Comparison of ENCODE assay signal across 26 cellular contexts in the genomic region with DNA sequence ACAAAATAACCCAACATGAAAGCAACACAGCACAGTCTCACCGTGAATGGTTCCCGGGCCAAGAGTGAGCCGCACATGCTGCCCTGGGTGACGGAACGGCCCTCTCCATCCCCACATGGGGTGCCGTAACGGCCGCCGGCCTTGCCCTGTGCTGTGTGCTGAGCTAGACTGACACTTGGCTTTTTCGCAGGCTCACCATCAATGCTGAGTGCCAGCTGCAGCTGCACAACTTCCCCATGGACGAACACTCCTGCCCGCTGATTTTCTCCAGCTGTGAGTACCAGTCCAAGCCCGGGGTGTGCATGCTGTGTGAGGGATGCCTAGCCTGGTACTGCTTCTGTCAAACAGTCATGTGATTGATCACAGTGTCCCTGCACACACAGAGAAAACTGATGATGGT.
DNase-seq lines count a peak whose midpoint lies in the region; ATAC-seq and TF ChIP-seq lines count a peak whose summit lies in the region.
"Had no signal": no experiment of that assay in that cellular context is flagged by ENCODE, and none has a peak within 500 bp of the region (broad histone marks: within the 10 kb centered on the region; RNA-seq: fewer than 3 reads in every experiment).

No MANE protein-coding gene starts in this region.

- H3K9me2 ChIP-seq in GM23338 (ENCODE audit: insufficient read depth), result no peaks in the 10 kb centered on the region; the same call in 1 of the 2 replicates

- intact Hi-C loops in posterior cingulate gyrus (cut with DNase I) (no loop called here), posterior vena cava (cut with DNase I) (no loop called here)

- H4K20me1 ChIP-seq in GM23338 (replicated peaks; ENCODE audit: insufficient read depth), result no peaks in the 10 kb centered on the region

- H3K79me2 ChIP-seq in GM23338 (replicated peaks; ENCODE audit: insufficient read depth), result no peaks in the 10 kb centered on the region

- no peak overlapping the region for H4K8ac ChIP-seq in mesenchymal stem cell (ENCODE audit: low read length)

- H4K91ac ChIP-seq in mesenchymal stem cell (ENCODE audit: low read length), result no peak overlapping the region

- H3K4me3 ChIP-seq in GM23338, result no peak overlapping the region
- H3K4me3 ChIP-seq in mesenchymal stem cell (ENCODE audit: insufficient read depth in 1 of 2, low read depth in 1 of 2, low read length in 2 of 2), result no peak overlapping the region
- H3K4me3 ChIP-seq in coronary artery, result no peak overlapping the region
- H3K4me3 ChIP-seq: heart right ventricle, pancreas, tibial artery had no signal

- H3K27ac ChIP-seq in GM23338 (ENCODE audit: low read depth), result no peak overlapping the region
- no peak overlapping the region for H3K27ac ChIP-seq in mesenchymal stem cell (ENCODE audit: low read length, poor library complexity, severe bottlenecking)
- H3K27ac ChIP-seq in coronary artery, result no peak overlapping the region
- H3K27ac ChIP-seq: epithelial cell of prostate, heart right ventricle, pancreas, tibial artery had no signal

- no peak overlapping the region for H3K27ac Mint-ChIP-seq in GM23338
- H3K27ac Mint-ChIP-seq: activated naive CD8-positive, alpha-beta T cell; activated T-helper 17 cell treated with anti-CD3 and anti-CD28 coated beads, Interleukin-2, amount 50 U/mL, for 72 hours; immature natural killer cell; naive thymus-derived CD8-positive, alpha-beta T cell; WTC11 had no signal

- WGBS in mesenchymal stem cell, result 83% methylated on average over 13 of the region's 13 CpGs

- no peak overlapping the region for H2BK5ac ChIP-seq in mesenchymal stem cell (ENCODE audit: low read depth, low read length, poor library complexity, severe bottlenecking)

- H3K14ac ChIP-seq in mesenchymal stem cell (ENCODE audit: low read length in 2 of 2), result no peak overlapping the region

- H2BK120ac ChIP-seq in mesenchymal stem cell (ENCODE audit: low read depth, low read length), result no peak overlapping the region

- DNase-seq in GM23338 (ENCODE audit: low spot score) (no peak), NCI-H774 (lab: John Stamatoyannopoulos, UW) (peak; percentile 24), globus pallidus (ENCODE audit: low spot score) (peak; percentile 71), posterior cingulate gyrus (peak in 9 of 10 donors; percentile 20 to 93 (median 33)), DMS153 (lab: John Stamatoyannopoulos, UW) (no peak), mesenchymal stem cell (no peak), posterior vena cava (ENCODE audit: low spot score) (no peak), coronary artery (ENCODE audit: low spot score) (no peak)
- DNase-seq: activated CD4-positive, alpha-beta T cell treated with anti-CD3 and anti-CD28 coated beads, Interleukin-2, amount 50 U/mL, for 48 hours; activated CD8-positive, alpha-beta memory T cell treated with anti-CD3 and anti-CD28 coated beads, Interleukin-2, amount 50 U/mL, for 4 hours; cerebellar nuclear complex; heart right ventricle; immature natural killer cell; naive thymus-derived CD8-positive, alpha-beta T cell; NCI-H1048; NCI-H2171; NCI-H526; pancreas; stimulated activated naive CD8-positive, alpha-beta T cell treated with anti-CD3 and anti-CD28 coated beads, Interleukin-15, Interleukin-2, amounts not matched to agents 100 U/mL and 50 U/mL, for 24 hours; tibial artery had no signal

- H3K36me3 ChIP-seq in GM23338 (ENCODE audit: insufficient read depth) (no peaks in the 10 kb centered on the region), mesenchymal stem cell (ENCODE audit: control insufficient read depth in 1 of 2, insufficient read depth in 2 of 2, low read depth in 1 of 2, low read length in 2 of 2) (no peaks in the 10 kb centered on the region)
- H3K36me3 ChIP-seq: heart right ventricle, pancreas, tibial artery had no signal

- H3F3A ChIP-seq in GM23338 (replicated peaks; ENCODE audit: low read depth), result no peaks in the 10 kb centered on the region

- TF ChIP-seq CTCF in GM23338 (conservative IDR thresholded peaks at IDR 0.05; ENCODE audit: low read depth in 2 of 2) (no peak), coronary artery (IDR thresholded peaks at IDR 0.05) (no peak)

- H3K4me2 ChIP-seq in GM23338 (no peak overlapping the region), mesenchymal stem cell (ENCODE audit: low read length, poor library complexity, severe bottlenecking) (no peak overlapping the region)

- no peak overlapping the region for H3K9ac ChIP-seq in mesenchymal stem cell (ENCODE audit: low read length)

- no peak overlapping the region for H3K4me3 Mint-ChIP-seq in GM23338
- H3K4me3 Mint-ChIP-seq: activated naive CD8-positive, alpha-beta T cell; activated T-helper 17 cell treated with anti-CD3 and anti-CD28 coated beads, Interleukin-2, amount 50 U/mL, for 72 hours; immature natural killer cell; naive thymus-derived CD8-positive, alpha-beta T cell; WTC11 had no signal

- peaks cover 6% of the 10 kb centered on the region for H3K27me3 Mint-ChIP-seq in GM23338 (ENCODE audit: insufficient read depth, low read depth, poor library complexity)
- H3K27me3 Mint-ChIP-seq: activated naive CD8-positive, alpha-beta T cell; activated T-helper 17 cell treated with anti-CD3 and anti-CD28 coated beads, Interleukin-2, amount 50 U/mL, for 72 hours; naive thymus-derived CD8-positive, alpha-beta T cell had no signal

- no peak overlapping the region for H2BK12ac ChIP-seq in mesenchymal stem cell (ENCODE audit: low read length in 2 of 2)

- H2AFZ ChIP-seq in GM23338 (0 out of 2 replicates have a peak overlapping the region, but pooled peaks have one; percentile 59), mesenchymal stem cell (ENCODE audit: low read depth, low read length) (no peak overlapping the region)

- no peak overlapping the region for H3K18ac ChIP-seq in mesenchymal stem cell (ENCODE audit: low read depth in 1 of 2, low read length in 2 of 2)

- no peaks in the 10 kb centered on the region for H3K4me1 ChIP-seq in GM23338 (ENCODE audit: insufficient read depth)
- H3K4me1 ChIP-seq in mesenchymal stem cell (ENCODE audit: control insufficient read depth, insufficient read depth, low read depth, low read length), result no peaks in the 10 kb centered on the region
- H3K4me1 ChIP-seq: heart right ventricle, pancreas, tibial artery had no signal

- peaks cover 4% of the 10 kb centered on the region for H3K9me3 ChIP-seq in mesenchymal stem cell (ENCODE audit: control insufficient read depth, low read length)
- H3K9me3 ChIP-seq: pancreas, tibial artery had no signal

- no peaks in the 10 kb centered on the region for H3K79me1 ChIP-seq in mesenchymal stem cell (replicated peaks; ENCODE audit: low read length, poor library complexity, severe bottlenecking)

- H2AK5ac ChIP-seq in mesenchymal stem cell (ENCODE audit: low read length, severe bottlenecking), result no peak overlapping the region

- no peak overlapping the region for H3K23ac ChIP-seq in mesenchymal stem cell (ENCODE audit: low read length in 2 of 2)

- no peak overlapping the region for H3K4ac ChIP-seq in mesenchymal stem cell (ENCODE audit: low read depth in 1 of 2, low read length in 2 of 2)

- no peak overlapping the region for H2BK15ac ChIP-seq in mesenchymal stem cell (ENCODE audit: low read depth, poor library complexity, severe bottlenecking)

- peaks cover 2% of the 10 kb centered on the region; the same call in 1 of the 3 replicates for H3K4me1 Mint-ChIP-seq in GM23338
- H3K4me1 Mint-ChIP-seq: activated T-helper 17 cell treated with anti-CD3 and anti-CD28 coated beads, Interleukin-2, amount 50 U/mL, for 72 hours; immature natural killer cell; naive thymus-derived CD8-positive, alpha-beta T cell had no signal

- no peaks in the 10 kb centered on the region for H3K27me3 ChIP-seq in GM23338 (ENCODE audit: insufficient read depth)
- no peaks in the 10 kb centered on the region for H3K27me3 ChIP-seq in mesenchymal stem cell (ENCODE audit: control insufficient read depth in 1 of 2, insufficient read depth in 1 of 2, low read length in 2 of 2)
- H3K27me3 ChIP-seq: pancreas, tibial artery had no signal

- no peaks in the 10 kb centered on the region for H3K36me3 Mint-ChIP-seq in GM23338 (ENCODE audit: low read depth)
- H3K36me3 Mint-ChIP-seq: activated naive CD8-positive, alpha-beta T cell; immature natural killer cell; naive thymus-derived CD8-positive, alpha-beta T cell; WTC11 had no signal

- peak; percentile 49 for ATAC-seq in GM23338
- ATAC-seq: activated T-helper 17 cell treated with anti-CD3 and anti-CD28 coated beads, Interleukin-2, amount 50 U/mL, for 72 hours; heart right ventricle; left lobe of liver; naive thymus-derived CD8-positive, alpha-beta T cell; pancreas; sciatic nerve; stimulated activated naive CD8-positive, alpha-beta T cell treated with anti-CD3 and anti-CD28 coated beads, Interleukin-15, Interleukin-2, amounts not matched to agents 100 U/mL and 50 U/mL, for 24 hours; WTC11 had no signal

- no peaks in the 10 kb centered on the region for H3K9me3 Mint-ChIP-seq in GM23338

TF ChIP-seq in GM23338, 12 proteins besides CTCF, POLR2A, EP300 and RAD21:
- TF ChIP-seq POLR2AphosphoS5 (IDR thresholded peaks at IDR 0.05; ENCODE audit: low read depth) (no peak), EZH2phosphoT487 (IDR thresholded peaks at IDR 0.05; ENCODE audit: unreplicated experiment) (no peak), ZNF114 (CRISPR knock-in tag; IDR thresholded peaks at IDR 0.05) (no peak), JUNB (IDR thresholded peaks at IDR 0.05; ENCODE audit: unreplicated experiment) (no peak)

Comparison
In these comparisons a context has a peak if more than half of its experiments do, and no peak if none do; other contexts are left out.
1. DNase-seq: peak in NCI-H774 (single experiment), globus pallidus (single experiment) and posterior cingulate gyrus (9 of 10); none in GM23338 (single experiment), DMS153 (single experiment), mesenchymal stem cell (single experiment), posterior vena cava (single experiment) and coronary artery (single experiment).